In the genomic region with DNA sequence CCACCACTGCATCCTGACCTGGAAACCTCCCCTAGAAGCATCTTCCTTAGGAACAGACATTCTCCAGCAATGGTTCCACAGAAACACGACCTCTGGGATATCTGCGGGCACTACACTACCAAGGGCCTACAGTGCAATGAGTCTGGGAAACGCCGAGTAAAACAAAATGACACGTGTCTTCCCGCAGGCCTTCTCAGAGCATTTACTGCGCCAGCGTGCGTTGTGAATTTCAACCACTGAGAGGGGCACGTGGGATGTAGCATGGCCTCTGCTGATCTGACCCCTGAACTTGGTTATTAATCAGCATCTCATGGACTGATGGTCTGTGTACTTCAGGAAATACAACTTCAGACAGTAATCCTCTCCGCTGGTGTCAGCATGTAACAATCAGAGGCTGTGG, we compare ENCODE assay signal across 23 cellular contexts.
DNase-seq lines count a peak whose midpoint lies in the region; ATAC-seq and TF ChIP-seq lines count a peak whose summit lies in the region.
"Had no signal": no experiment of that assay in that cellular context is flagged by ENCODE, and none has a peak within 500 bp of the region (broad histone marks: within the 10 kb centered on the region; RNA-seq: fewer than 3 reads in every experiment).

No MANE protein-coding gene starts in this region.

- H3K36me3 ChIP-seq in HEK293 (ENCODE audit: control insufficient read depth in 2 of 2, insufficient read depth in 1 of 2, low read length in 2 of 2) (no peaks in the 10 kb centered on the region), trophoblast cell (ENCODE audit: control insufficient read depth in 1 of 2, insufficient read depth in 2 of 2, low read length in 2 of 2) (no peaks in the 10 kb centered on the region)
- H3K36me3 ChIP-seq: BE2C; BLaER1 treated with 17β-estradiol and CSF1 and Interleukin-3, amounts not matched to agents 10 nM and 100 nM had no signal

- peaks cover 53% of the 10 kb centered on the region for H3K4me1 Mint-ChIP-seq in chondrocyte (ENCODE audit: low read depth)
- H3K4me1 Mint-ChIP-seq in nephron progenitor cell = peaks cover 49% of the 10 kb centered on the region
- no peaks in the 10 kb centered on the region for H3K4me1 Mint-ChIP-seq in activated CD4-positive, alpha-beta memory T cell treated with anti-CD3 and anti-CD28 coated beads, Interleukin-2, amount 10 ng/mL, durations not matched to agents 7 days and 5 days
- H3K4me1 Mint-ChIP-seq: CD14-positive monocyte; CD8-positive, alpha-beta memory T cell had no signal

- H3K4ac ChIP-seq in trophoblast cell (ENCODE audit: low read depth, low read length) = no peak overlapping the region

- H3K9me3 ChIP-seq in HEK293 (ENCODE audit: control insufficient read depth, insufficient read depth, low read depth, low read length) (no peaks in the 10 kb centered on the region), trophoblast cell (ENCODE audit: insufficient read depth, low read depth, low read length) (peaks cover 3% of the 10 kb centered on the region)
- H3K9me3 ChIP-seq: A549, BE2C had no signal

- TF ChIP-seq CTCF in HEK293 (tag by site-specific recombination; IDR thresholded peaks at IDR 0.05) (no peak), chondrocyte (IDR thresholded peaks at IDR 0.05) (no peak), nephron progenitor cell (IDR thresholded peaks at IDR 0.05) (no peak)

- H3K79me2 ChIP-seq in trophoblast cell (ENCODE audit: control insufficient read depth, insufficient read depth, low read length, poor library complexity) = no peaks in the 10 kb centered on the region

- no peaks in the 10 kb centered on the region for H3K27me3 Mint-ChIP-seq in chondrocyte (ENCODE audit: low read depth)
- H3K27me3 Mint-ChIP-seq in nephron progenitor cell (ENCODE audit: low read depth, poor library complexity) = peaks cover 5% of the 10 kb centered on the region
- H3K27me3 Mint-ChIP-seq in activated CD4-positive, alpha-beta memory T cell treated with anti-CD3 and anti-CD28 coated beads, Interleukin-2, amount 10 ng/mL, durations not matched to agents 7 days and 5 days = no peaks in the 10 kb centered on the region
- H3K27me3 Mint-ChIP-seq: CD4-positive, alpha-beta T cell had no signal

- CTCF ChIA-PET in HEK293 (lab: Yijun Ruan, JAX) = no interaction called here
- CTCF ChIA-PET in activated CD4-positive, alpha-beta memory T cell treated with anti-CD3 and anti-CD28 coated beads, Interleukin-2, amount 10 ng/mL, durations not matched to agents 7 days and 5 days (lab: Charles Lee) = no interaction called here

- no peak overlapping the region for H4K91ac ChIP-seq in trophoblast cell (ENCODE audit: low read depth, low read length)

- peak overlapping the region; percentile 25 for H2BK12ac ChIP-seq in trophoblast cell (ENCODE audit: low read length)

- ATAC-seq in HG03442 (IDR thresholded peaks at IDR 0.05; ENCODE audit: unreplicated experiment) = no peak
- ATAC-seq: A549, GM12878 had no signal

- H3K27me3 ChIP-seq in trophoblast cell (ENCODE audit: insufficient read depth, low read length) = no peaks in the 10 kb centered on the region
- H3K27me3 ChIP-seq: BE2C; BLaER1 treated with 17β-estradiol and CSF1 and Interleukin-3, amounts not matched to agents 10 nM and 100 nM had no signal

- H3K9ac ChIP-seq in trophoblast cell (ENCODE audit: low read length) = no peak overlapping the region
- H3K9ac ChIP-seq: BLaER1 treated with 17β-estradiol and CSF1 and Interleukin-3, amounts not matched to agents 10 nM and 100 nM had no signal

- H3K18ac ChIP-seq in trophoblast cell (ENCODE audit: low read length) = no peak overlapping the region

- H2AFZ ChIP-seq in trophoblast cell (ENCODE audit: insufficient read depth, low read length, poor library complexity) = no peak overlapping the region

- H3K27ac Mint-ChIP-seq in chondrocyte (ENCODE audit: unreplicated experiment) (no peak overlapping the region), nephron progenitor cell (peak overlapping the region; percentile 84)
- H3K27ac Mint-ChIP-seq in activated CD4-positive, alpha-beta memory T cell treated with anti-CD3 and anti-CD28 coated beads, Interleukin-2, amount 10 ng/mL, durations not matched to agents 7 days and 5 days = no peak overlapping the region
- H3K27ac Mint-ChIP-seq: CD14-positive monocyte; CD4-positive, alpha-beta T cell; CD8-positive, alpha-beta memory T cell had no signal

- DNase-seq in chondrocyte (ENCODE audit: low spot score) = peak; percentile 18
- DNase-seq in nephron progenitor cell = no peak
- DNase-seq in trophoblast cell = no peak
- DNase-seq in GM19238 (ENCODE audit: insufficient read length, low spot score) = no peak
- no peak for DNase-seq in activated CD4-positive, alpha-beta memory T cell treated with anti-CD3 and anti-CD28 coated beads, Interleukin-2, amount 10 ng/mL, durations not matched to agents 7 days and 5 days
- DNase-seq: 8988T; ACHN; AML-193; BE2C; CD4-positive, alpha-beta T cell; CD8-positive, alpha-beta memory T cell; DMS 273 treated with DMSO at 0.1 percent for 48 hours; DMS79; EL; GDM1; GOT3; HCEC 1CT had no signal

- no CpG with 5 or more reads among the region's 11 CpGs for WGBS in trophoblast cell (ENCODE audit: extremely low coverage, insufficient coverage, insufficient read length)

- H3K9me3 Mint-ChIP-seq in chondrocyte (ENCODE audit: low read depth) (peaks cover 3% of the 10 kb centered on the region), nephron progenitor cell (peaks cover 31% of the 10 kb centered on the region)
- peaks cover 6% of the 10 kb centered on the region for H3K9me3 Mint-ChIP-seq in activated CD4-positive, alpha-beta memory T cell treated with anti-CD3 and anti-CD28 coated beads, Interleukin-2, amount 10 ng/mL, durations not matched to agents 7 days and 5 days

- H2BK5ac ChIP-seq in trophoblast cell (ENCODE audit: low read depth, low read length, poor library complexity) = no peak overlapping the region

- no peak overlapping the region for H4K12ac ChIP-seq in trophoblast cell (ENCODE audit: low read depth, low read length)

- POLR2A ChIA-PET in HEK293 (lab: Yijun Ruan, JAX) = no interaction called here
- POLR2A ChIA-PET in activated CD4-positive, alpha-beta memory T cell treated with anti-CD3 and anti-CD28 coated beads, Interleukin-2, amount 10 ng/mL, durations not matched to agents 7 days and 5 days (lab: Charles Lee) = no interaction called here

- H3K27ac ChIP-seq in HEK293 (ENCODE audit: extremely low read depth, low read depth, low read length) (no peak overlapping the region), trophoblast cell (ENCODE audit: low read depth, low read length) (no peak overlapping the region)
- H3K27ac ChIP-seq: BLaER1 treated with 17β-estradiol and CSF1 and Interleukin-3, amounts not matched to agents 10 nM and 100 nM had no signal

- no peak overlapping the region for H2AK5ac ChIP-seq in trophoblast cell (ENCODE audit: low read length)

- H3K4me2 ChIP-seq in trophoblast cell (ENCODE audit: low read length) = no peak overlapping the region
- H3K4me2 ChIP-seq: A549; BLaER1 treated with 17β-estradiol and CSF1 and Interleukin-3, amounts not matched to agents 10 nM and 100 nM had no signal

- H3K36me3 Mint-ChIP-seq in chondrocyte (ENCODE audit: low read depth) (peaks cover 2% of the 10 kb centered on the region), nephron progenitor cell (ENCODE audit: low read depth) (peaks cover 12% of the 10 kb centered on the region)
- H3K36me3 Mint-ChIP-seq in activated CD4-positive, alpha-beta memory T cell treated with anti-CD3 and anti-CD28 coated beads, Interleukin-2, amount 10 ng/mL, durations not matched to agents 7 days and 5 days (ENCODE audit: low read depth) = peaks cover 2% of the 10 kb centered on the region
- H3K36me3 Mint-ChIP-seq: CD14-positive monocyte; CD8-positive, alpha-beta memory T cell had no signal

- H3K23ac ChIP-seq in trophoblast cell (ENCODE audit: low read length) = no peak overlapping the region

- H3K4me3 ChIP-seq in HEK293 (ENCODE audit: low read depth, low read length) = no peak overlapping the region
- H3K4me3 ChIP-seq in trophoblast cell (ENCODE audit: low read depth, low read length) = no peak overlapping the region
- H3K4me3 ChIP-seq: A549; BLaER1 treated with 17β-estradiol and CSF1 and Interleukin-3, amounts not matched to agents 10 nM and 100 nM; GM12878 had no signal

- H2BK120ac ChIP-seq in trophoblast cell (ENCODE audit: insufficient read depth, low read length, poor library complexity) = no peak overlapping the region

- H3K4me1 ChIP-seq in HEK293 (ENCODE audit: control insufficient read depth, insufficient read depth, low read length) (no peaks in the 10 kb centered on the region), trophoblast cell (ENCODE audit: control insufficient read depth in 1 of 2, insufficient read depth in 2 of 2, low read length in 2 of 2) (peaks cover 10 to 14% of the 10 kb centered on the region in 2 experiments)
- H3K4me1 ChIP-seq: BE2C had no signal

- no peak overlapping the region for H4K8ac ChIP-seq in trophoblast cell (ENCODE audit: low read depth, low read length)

- no peak overlapping the region for H3K14ac ChIP-seq in trophoblast cell (ENCODE audit: low read length)

- H3K79me1 ChIP-seq in trophoblast cell (ENCODE audit: low read length) = peaks cover 5% of the 10 kb centered on the region

- H3K4me3 Mint-ChIP-seq in chondrocyte (ENCODE audit: unreplicated experiment) (no peak overlapping the region), nephron progenitor cell (no peak overlapping the region)
- no peak overlapping the region for H3K4me3 Mint-ChIP-seq in activated CD4-positive, alpha-beta memory T cell treated with anti-CD3 and anti-CD28 coated beads, Interleukin-2, amount 10 ng/mL, durations not matched to agents 7 days and 5 days
- H3K4me3 Mint-ChIP-seq: CD14-positive monocyte; CD4-positive, alpha-beta T cell; CD8-positive, alpha-beta memory T cell had no signal

TF ChIP-seq in HEK293, 187 proteins besides CTCF, POLR2A, EP300 and RAD21:
- TF ChIP-seq ZNF366 (tag by site-specific recombination; conservative IDR thresholded peaks at IDR 0.05) (no peak), ZNF239 (tag by site-specific recombination; IDR thresholded peaks at IDR 0.05) (peak; percentile 94)
